ENCODE assay signal across 8 cellular contexts in the genomic region with DNA sequence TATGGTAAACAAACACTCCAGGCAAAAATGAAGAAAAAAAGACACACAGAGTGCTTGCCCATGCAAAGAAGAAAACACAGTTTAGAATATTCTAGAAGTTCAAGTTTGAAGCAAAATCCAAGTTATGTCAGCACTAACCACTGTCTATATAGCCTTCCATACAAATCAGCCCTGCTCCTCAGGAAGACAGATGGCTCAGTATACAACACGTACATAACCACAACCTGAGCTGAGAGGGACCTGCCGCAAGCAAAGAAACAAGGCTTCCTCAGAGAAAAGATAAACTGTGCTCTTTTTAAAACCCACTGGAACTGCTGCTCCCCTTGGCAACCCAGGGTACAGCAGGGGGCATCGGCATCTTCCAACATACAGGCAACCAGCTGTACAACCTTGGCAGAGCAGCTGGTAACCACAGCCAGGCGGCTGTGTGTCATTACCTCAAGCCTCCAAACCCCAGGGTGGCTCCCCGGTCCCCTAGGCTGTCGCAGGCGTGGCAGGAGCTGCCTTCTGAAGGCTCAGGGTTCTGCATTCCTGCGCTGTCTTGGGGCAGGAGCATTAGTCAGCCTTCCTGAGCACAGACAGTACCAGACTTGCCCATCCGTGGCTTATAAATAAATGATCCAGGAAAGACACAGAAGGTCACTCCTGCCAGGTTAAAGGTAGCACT.
DNase-seq lines count a peak whose midpoint lies in the region; ATAC-seq and TF ChIP-seq lines count a peak whose summit lies in the region.

No MANE protein-coding gene starts in this region.

- 52 to 63% (median 56%) methylated on average over 6 to 9 of the region's 9 CpGs for WGBS in spleen, 5 donors

- H3K4me1 ChIP-seq in spleen = no peaks in the 10 kb centered on the region

- H3K4me3 ChIP-seq in spleen = no peak overlapping the region

- no peaks in the 10 kb centered on the region for H3K36me3 ChIP-seq in spleen

- no peaks in the 10 kb centered on the region for H3K9me3 ChIP-seq in spleen

- TF ChIP-seq CTCF in spleen (IDR thresholded peaks at IDR 0.05 in 8 of 11, conservative IDR thresholded peaks at IDR 0.05 in 3 of 11) = no peak
- no peak for TF ChIP-seq CTCF in GM20000 (IDR thresholded peaks at IDR 0.05; ENCODE audit: extremely low read depth, missing control alignments)

- no peak for ATAC-seq in GM18867 (IDR thresholded peaks at IDR 0.05; ENCODE audit: unreplicated experiment)

- in situ Hi-C loops in G401 (cut with HindIII; ENCODE audit: low sequenced_read_pairs) = no loop called here

- peaks cover 0 to 16% (median 0%) of the 10 kb centered on the region in 7 donors for H3K27me3 ChIP-seq in spleen (replicated peaks in 1 of 7)

- DNase-seq in LHCN-M2 (ENCODE audit: low read depth) (peak; percentile 82), epithelial cell of prostate (ENCODE audit: low read depth, low spot score) (peak; percentile 39), spleen (no peak), GM20000 (ENCODE audit: low spot score) (no peak), G401 (ENCODE audit: low spot score) (no peak)
- DNase-seq in activated CD4-positive, alpha-beta T cell treated with anti-CD3 and anti-CD28 coated beads, Interleukin-2, amount 50 U/mL, for 4 hours = peak; percentile 51 to 58
- DNase-seq in stimulated activated CD8-positive, alpha-beta memory T cell treated with anti-CD3 and anti-CD28 coated beads, Interleukin-2, amount 100 ng/mL, for 48 hours (ENCODE audit: low read depth in 2 of 2) = peak; percentile 16 to 26

- no peak for TF ChIP-seq POLR2A in spleen (IDR thresholded peaks at IDR 0.05)

- H3K27ac ChIP-seq in epithelial cell of prostate = peak overlapping the region; percentile 44
- no peak overlapping the region for H3K27ac ChIP-seq in spleen

- intact Hi-C loops in spleen (cut with DNase I; ENCODE audit: low total_unique reads) = no loop called here

Comparison
In these comparisons a context has a peak if more than half of its experiments do, and no peak if none do; other contexts are left out.
1. DNase-seq: peak in LHCN-M2 (single experiment), activated CD4-positive, alpha-beta T cell treated with anti-CD3 and anti-CD28 coated beads, Interleukin-2, amount 50 U/mL, for 4 hours (2 of 2), epithelial cell of prostate (single experiment) and stimulated activated CD8-positive, alpha-beta memory T cell treated with anti-CD3 and anti-CD28 coated beads, Interleukin-2, amount 100 ng/mL, for 48 hours (2 of 2); none in spleen (single experiment), GM20000 (single experiment) and G401 (single experiment).